Comparison of ENCODE assay signal across 28 cellular contexts in genomic region chr6:56009620-56010019, GRCh38.
"Had no signal": no experiment of that assay in that cellular context is flagged by ENCODE, and none has a peak within 500 bp of the region (broad histone marks: within the 10 kb centered on the region; RNA-seq: fewer than 3 reads in every experiment).

No MANE protein-coding gene starts in this region.

- H3K9me3 ChIP-seq: MG63 had no signal

- H3K36me3 ChIP-seq: brain microvascular endothelial cell, MG63, WERI-Rb-1 had no signal

- DNase-seq: activated CD4-positive, alpha-beta memory T cell treated with anti-CD3 and anti-CD28 coated beads, Interleukin-2, amount 10 ng/mL, durations not matched to agents 7 days and 5 days; activated CD4-positive, alpha-beta T cell treated with anti-CD3 and anti-CD28 coated beads for 1 hour; activated CD4-positive, alpha-beta T cell treated with anti-CD3 and anti-CD28 coated beads for 48 hours; activated CD4-positive, CD25-positive, alpha-beta regulatory T cell; activated CD8-positive, alpha-beta memory T cell treated with anti-CD3 and anti-CD28 coated beads for 24 hours; activated CD8-positive, alpha-beta memory T cell treated with anti-CD3 and anti-CD28 coated beads, Interleukin-2, amount 10 ng/mL, durations not matched to agents 7 days and 5 days; activated CD8-positive, alpha-beta memory T cell treated with anti-CD3 and anti-CD28 coated beads, Interleukin-2, amount 50 U/mL, for 48 hours; activated effector memory CD4-positive, alpha-beta T cell treated with Interleukin-2 at 50 U/mL for 16 hours; activated naive CD4-positive, alpha-beta T cell treated with anti-CD3 and anti-CD28 coated beads, Interleukin-2, amount 10 ng/mL, durations not matched to agents 7 days and 5 days; activated naive CD8-positive, alpha-beta T cell treated with anti-CD3 and anti-CD28 coated beads, Interleukin-2, amount 50 U/mL, for 24 hours; activated T-cell treated with anti-CD3 and anti-CD28 coated beads, Interleukin-2, amount 50 U/mL, for 48 hours; anterior cingulate cortex; brain microvascular endothelial cell; central memory CD4-positive, alpha-beta T cell; MG63; NCI-H1048; NCI-H1436 treated with DMSO at 0.1 percent for 48 hours; NCI-H187; NCI-H2029 treated with DMSO at 0.1 percent for 48 hours; NCI-H2107; NCI-H2171; NCI-H510A; NCI-H526; NCI-H748 treated with DMSO at 0.1 percent for 48 hours; PC-9; Right ventricle myocardium superior; T1000; WERI-Rb-1 had no signal

- H3K4me3 ChIP-seq: MG63, PC-9 had no signal

- H2AFZ ChIP-seq: PC-9 had no signal

- H3K27ac ChIP-seq: brain microvascular endothelial cell, PC-9, WERI-Rb-1 had no signal

- H3K27me3 ChIP-seq: brain microvascular endothelial cell, MG63 had no signal

- ATAC-seq: activated CD8-positive, alpha-beta memory T cell treated with anti-CD3 and anti-CD28 coated beads, Interleukin-2, amount 10 ng/mL, durations not matched to agents 7 days and 5 days; activated naive CD8-positive, alpha-beta T cell treated with anti-CD3 and anti-CD28 coated beads, Interleukin-2, amount 50 U/mL, for 24 hours had no signal

- H3K4me2 ChIP-seq: PC-9 had no signal
